Comparison of ENCODE assay signal across 22 cellular contexts in the genomic region with DNA sequence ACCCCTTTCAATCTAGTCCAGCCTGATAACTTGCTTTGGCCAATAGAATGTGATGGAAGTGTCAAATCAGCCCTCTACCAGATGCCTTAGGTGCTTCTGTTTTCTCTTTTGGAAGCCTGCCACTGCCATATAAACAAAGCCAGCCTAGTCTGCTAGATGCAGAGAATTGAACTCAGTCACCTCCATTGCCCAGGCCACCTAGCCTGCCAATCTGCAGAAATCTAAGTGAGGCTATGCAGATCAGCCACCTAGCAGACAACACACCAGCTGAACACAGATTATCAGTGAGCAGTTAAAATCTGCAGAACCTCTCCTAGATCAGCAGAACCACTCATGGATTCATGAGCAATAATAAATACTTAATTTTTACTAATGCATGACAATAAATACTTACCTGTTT.
"Had no signal": no experiment of that assay in that cellular context is flagged by ENCODE, and none has a peak within 500 bp of the region (broad histone marks: within the 10 kb centered on the region; RNA-seq: fewer than 3 reads in every experiment).

No MANE protein-coding gene starts in this region.

- H3K9me3 ChIP-seq: lower lobe of right lung, ovary, psoas muscle, sigmoid colon, stomach, thyroid gland, vagina had no signal

- ATAC-seq: left ventricle myocardium superior; lower lobe of right lung; naive thymus-derived CD8-positive, alpha-beta T cell; psoas muscle; right cardiac atrium; stimulated activated effector memory CD8-positive, alpha-beta T cell treated with anti-CD3 and anti-CD28 coated beads, Interleukin-12 subunit alpha, Interleukin-12 subunit beta, amount 100 ng/mL, for 72 hours had no signal

- H3K36me3 ChIP-seq: lower lobe of right lung, ovary, sigmoid colon, stomach, thyroid gland, vagina had no signal

- H3K4me1 ChIP-seq: lower lobe of right lung, psoas muscle, stomach, thyroid gland, vagina had no signal

- DNase-seq: dorsolateral prefrontal cortex; effector CD4-positive, alpha-beta T cell; hypothalamus; immature natural killer cell; left ventricle myocardium superior; lower lobe of right lung; naive thymus-derived CD8-positive, alpha-beta T cell; nephron progenitor cell; occipital lobe; ovary; posterior cingulate gyrus; psoas muscle; right cardiac atrium; sigmoid colon; stimulated activated CD4-positive, alpha-beta T cell treated with anti-CD3 and anti-CD28 coated beads, Interleukin-2, amount 100 ng/mL, for 24 hours; stimulated activated CD4-positive, alpha-beta T cell treated with anti-CD3 and anti-CD28 coated beads, Interleukin-4, amount 100 ng/mL, for 24 hours; stimulated activated naive CD4-positive, alpha-beta T cell treated with Interleukin-2 at 50 U/mL for 16 hours; stomach; thyroid gland; trophoblast cell had no signal

- H3K27me3 ChIP-seq: dorsolateral prefrontal cortex, ovary, sigmoid colon, stomach, thyroid gland, vagina had no signal

- H3K4me3 ChIP-seq: dorsolateral prefrontal cortex, lower lobe of right lung, ovary, psoas muscle, sigmoid colon, stomach, thyroid gland, vagina had no signal
